18 cellular contexts compared by ENCODE assay signal in genomic region chr1:172246521-172247390, GRCh38.
"Had no signal": no experiment of that assay in that cellular context is flagged by ENCODE, and none has a peak within 500 bp of the region (broad histone marks: within the 10 kb centered on the region; RNA-seq: fewer than 3 reads in every experiment).

No MANE protein-coding gene starts in this region.

- H3K27ac ChIP-seq: body of pancreas, coronary artery, esophagus squamous epithelium, VCaP had no signal

- H3K4me3 ChIP-seq: body of pancreas, coronary artery, esophagus squamous epithelium had no signal

- H3K4me1 ChIP-seq: body of pancreas, esophagus squamous epithelium had no signal

- H3K36me3 ChIP-seq: esophagus squamous epithelium had no signal

- DNase-seq: activated CD4-positive, alpha-beta memory T cell treated with anti-CD3 and anti-CD28 coated beads for 36 hours; activated CD4-positive, alpha-beta T cell treated with anti-CD3 and anti-CD28 coated beads for 1 hour; activated CD8-positive, alpha-beta memory T cell treated with anti-CD3 and anti-CD28 coated beads, Interleukin-2, amount 50 U/mL, for 4 hours; activated gamma-delta T cell; activated T-cell treated with anti-CD3 and anti-CD28 coated beads, Interleukin-2, amount 50 U/mL, for 72 hours; body of pancreas; central memory CD4-positive, alpha-beta T cell; effector CD4-positive, alpha-beta T cell; esophagus squamous epithelium; mesenchymal stem cell; nephron progenitor cell; stimulated activated CD4-positive, alpha-beta T cell treated with anti-CD3 and anti-CD28 coated beads, Interleukin-2, amount 100 ng/mL, for 24 hours; T-helper 1 cell; T1000 had no signal

- ATAC-seq: activated naive CD4-positive, alpha-beta T cell treated with anti-CD3 and anti-CD28 coated beads, Interleukin-2, amount 50 U/mL, for 72 hours; activated T-cell treated with anti-CD3 and anti-CD28 coated beads, Interleukin-2, amount 50 U/mL, for 72 hours; body of pancreas; sciatic nerve had no signal

- H3K27me3 ChIP-seq: body of pancreas, esophagus squamous epithelium had no signal

- H3K9me3 ChIP-seq: body of pancreas, esophagus squamous epithelium had no signal
